8 cellular contexts compared by ENCODE assay signal in genomic region chr1:111448918-111449702, GRCh38. TPM values are rescaled to one million over a fixed set of nuclear protein-coding genes. Genes with fewer than 3 reads are reported as not detected.
DNase-seq lines count a peak whose midpoint lies in the region; ATAC-seq and TF ChIP-seq lines count a peak whose summit lies in the region.

Gene ATP5PB, plus strand, starts transcription at chr1:111449464. Its CDS starts 78 bp downstream, at chr1:111449542.
Gene WDR77, minus strand, starts transcription at chr1:111449256. Its CDS starts 87 bp downstream, at chr1:111449169.

- H4K20me1 ChIP-seq in SU-DHL-6 (ENCODE audit: low read depth, low read length) (no peaks in the 10 kb centered on the region; the same call in 1 of the 2 replicates), osteoblast (ENCODE audit: insufficient read depth, low read length) (peaks cover 15% of the 10 kb centered on the region)

- peak within 1 kb of the TSS; percentile 67 for H2AFZ ChIP-seq in SU-DHL-6 (ENCODE audit: low read depth, low read length, severe bottlenecking)
- H2AFZ ChIP-seq in osteoblast (ENCODE audit: low read length), result peak within 1 kb of the TSS; percentile 98

- H3K27me3 ChIP-seq in SU-DHL-6 (ENCODE audit: low read length) (no peaks in the 10 kb centered on the region), osteoblast (ENCODE audit: insufficient read depth, low read length) (no peaks in the 10 kb centered on the region), thoracic aorta (replicated peaks; ENCODE audit: insufficient read depth) (no peaks in the 10 kb centered on the region)

- H3K27ac ChIP-seq in SU-DHL-6 (ENCODE audit: low read depth, low read length), result peak within 1 kb of the TSS; percentile 57
- H3K27ac ChIP-seq in osteoblast (ENCODE audit: low read depth, low read length), result peak within 1 kb of the TSS; percentile 88
- peak within 1 kb of the TSS; percentile 58 to 86 for H3K27ac ChIP-seq in thoracic aorta

- no peaks in the 10 kb centered on the region for H3K9me2 ChIP-seq in SU-DHL-6 (replicated peaks; ENCODE audit: insufficient read depth, low read length)

- ATAC-seq in HG02678 (IDR thresholded peaks at IDR 0.05; ENCODE audit: unreplicated experiment) (peak; percentile 95), thoracic aorta (ENCODE audit: insufficient number of reproducible peaks, low FRiP score, low read depth) (peak; percentile 100)
- peak; percentile 94 for ATAC-seq in activated naive CD8-positive, alpha-beta T cell treated with anti-CD3 and anti-CD28 coated beads, Interleukin-2, amount 10 ng/mL, durations not matched to agents 7 days and 5 days (ENCODE audit: low read depth)

- no peaks in the 10 kb centered on the region for H3F3A ChIP-seq in SU-DHL-6 (ENCODE audit: insufficient read depth)

- TF ChIP-seq CTCF in SU-DHL-6 (IDR thresholded peaks at IDR 0.05; ENCODE audit: insufficient read depth, low read length, poor library complexity, severe bottlenecking) (no peak), glutamatergic neuron (IDR thresholded peaks at IDR 0.05; ENCODE audit: partially characterized antibody, unreplicated experiment) (no peak), osteoblast (IDR thresholded peaks at IDR 0.05; ENCODE audit: extremely low read depth, low read depth, low read length) (no peak), thoracic aorta (IDR thresholded peaks at IDR 0.05) (no peak)

- H3K36me3 ChIP-seq in SU-DHL-6 (ENCODE audit: low read length), result peaks cover 15% of the 10 kb centered on the region; the same call in 1 of the 2 replicates
- H3K36me3 ChIP-seq in osteoblast (ENCODE audit: insufficient read depth, low read length), result peaks cover 31% of the 10 kb centered on the region
- H3K36me3 ChIP-seq in thoracic aorta, result no peaks in the 10 kb centered on the region

- H3K27me3 Mint-ChIP-seq in activated naive CD8-positive, alpha-beta T cell treated with anti-CD3 and anti-CD28 coated beads, Interleukin-2, amount 10 ng/mL, durations not matched to agents 7 days and 5 days, result no peaks in the 10 kb centered on the region
- peaks cover 4% of the 10 kb centered on the region for H3K27me3 Mint-ChIP-seq in glutamatergic neuron (ENCODE audit: unreplicated experiment)

- H3K9me3 ChIP-seq in SU-DHL-6 (ENCODE audit: insufficient read depth, low read length), result no peaks in the 10 kb centered on the region
- no peaks in the 10 kb centered on the region for H3K9me3 ChIP-seq in osteoblast (ENCODE audit: low read depth, low read length)
- no peaks in the 10 kb centered on the region for H3K9me3 ChIP-seq in thoracic aorta

- peak within 1 kb of the TSS; percentile 93 for H3K9ac ChIP-seq in SU-DHL-6 (ENCODE audit: low read length)

- H3K79me2 ChIP-seq in SU-DHL-6 (ENCODE audit: insufficient read depth, low read length) (peaks cover 88% of the 10 kb centered on the region), osteoblast (ENCODE audit: insufficient read depth, low read length) (peaks cover 87% of the 10 kb centered on the region)

- H3K4me3 ChIP-seq in SU-DHL-6 (ENCODE audit: insufficient read depth, low read length, poor library complexity, severe bottlenecking) (peak within 1 kb of the TSS; percentile 98), osteoblast (ENCODE audit: insufficient read depth, low read length) (peak within 1 kb of the TSS; percentile 93), thoracic aorta (peak within 1 kb of the TSS; percentile 79)

- peaks cover 17% of the 10 kb centered on the region for H3K4me1 ChIP-seq in osteoblast (ENCODE audit: insufficient read depth, low read length)
- peaks cover 24 to 53% of the 10 kb centered on the region in 2 donors for H3K4me1 ChIP-seq in thoracic aorta (ENCODE audit: control insufficient read depth in 1 of 2, low read depth in 2 of 2)

- TF ChIP-seq POLR2A in GM10847 (IDR thresholded peaks at IDR 0.05; ENCODE audit: extremely low read depth, insufficient read length), result peak; percentile 25

- DNase-seq in NCI-H128 (lab: John Stamatoyannopoulos, UW; ENCODE audit: unreplicated experiment) (peak; percentile 99), glutamatergic neuron (peak; percentile 95), osteoblast (ENCODE audit: insufficient read length, low spot score, missing footprints) (peak; percentile 96), thoracic aorta (ENCODE audit: low spot score) (peak; percentile 86)
- DNase-seq in activated naive CD8-positive, alpha-beta T cell treated with anti-CD3 and anti-CD28 coated beads, Interleukin-2, amount 10 ng/mL, durations not matched to agents 7 days and 5 days, result peak; percentile 83

- H3K9me3 Mint-ChIP-seq in activated naive CD8-positive, alpha-beta T cell treated with anti-CD3 and anti-CD28 coated beads, Interleukin-2, amount 10 ng/mL, durations not matched to agents 7 days and 5 days, result no peaks in the 10 kb centered on the region
- peaks cover 5% of the 10 kb centered on the region for H3K9me3 Mint-ChIP-seq in glutamatergic neuron (ENCODE audit: unreplicated experiment)

- POLR2A ChIA-PET in activated naive CD8-positive, alpha-beta T cell treated with anti-CD3 and anti-CD28 coated beads, Interleukin-2, amount 10 ng/mL, durations not matched to agents 7 days and 5 days (lab: Charles Lee), result interaction anchor here (0.6 to 5.8 kb wide), 12 partner anchors 11 to 309 kb away, joined by 3 to 80 read pairs (median 5); partner anchors contain the start of genes C1orf162, CEPT1, DENND2D and DRAM2

- peak within 1 kb of the TSS; percentile 94 for H3K27ac Mint-ChIP-seq in activated naive CD8-positive, alpha-beta T cell treated with anti-CD3 and anti-CD28 coated beads, Interleukin-2, amount 10 ng/mL, durations not matched to agents 7 days and 5 days
- peak within 1 kb of the TSS; percentile 100 for H3K27ac Mint-ChIP-seq in glutamatergic neuron (ENCODE audit: unreplicated experiment)

- peaks cover 34% of the 10 kb centered on the region for H3K36me3 Mint-ChIP-seq in activated naive CD8-positive, alpha-beta T cell treated with anti-CD3 and anti-CD28 coated beads, Interleukin-2, amount 10 ng/mL, durations not matched to agents 7 days and 5 days
- no peaks in the 10 kb centered on the region for H3K36me3 Mint-ChIP-seq in glutamatergic neuron (ENCODE audit: unreplicated experiment)

- peak within 1 kb of the TSS; percentile 99 for H3K4me3 Mint-ChIP-seq in activated naive CD8-positive, alpha-beta T cell treated with anti-CD3 and anti-CD28 coated beads, Interleukin-2, amount 10 ng/mL, durations not matched to agents 7 days and 5 days
- peak within 1 kb of the TSS; percentile 99 for H3K4me3 Mint-ChIP-seq in glutamatergic neuron (ENCODE audit: unreplicated experiment)

- peak within 1 kb of the TSS; percentile 92 for H3K4me2 ChIP-seq in SU-DHL-6 (ENCODE audit: low read depth, low read length, poor library complexity, severe bottlenecking)
- peak within 1 kb of the TSS; percentile 94 for H3K4me2 ChIP-seq in osteoblast (ENCODE audit: insufficient read depth, low read length)

- peaks cover 61% of the 10 kb centered on the region for H3K4me1 Mint-ChIP-seq in activated naive CD8-positive, alpha-beta T cell treated with anti-CD3 and anti-CD28 coated beads, Interleukin-2, amount 10 ng/mL, durations not matched to agents 7 days and 5 days
- peaks cover 18% of the 10 kb centered on the region for H3K4me1 Mint-ChIP-seq in glutamatergic neuron (ENCODE audit: low read depth, unreplicated experiment)

RNA-seq across cellular contexts. Expression of gene ATP5PB, which starts in this region (rescaled TPM):
- 100 to 1,000 TPM; 259 to 260 TPM for total RNA-seq in activated naive CD8-positive, alpha-beta T cell treated with anti-CD3 and anti-CD28 coated beads, Interleukin-2, amount 10 ng/mL, durations not matched to agents 7 days and 5 days
- total RNA-seq in glutamatergic neuron (ENCODE audit: unreplicated experiment) (272 TPM), osteoblast (203 and 272 TPM in 2 replicates), thoracic aorta (10 to 100 TPM; 92.1 to 99.9 TPM)

RNA-seq across cellular contexts. Expression of gene WDR77, which starts in this region (rescaled TPM):
- total RNA-seq in activated naive CD8-positive, alpha-beta T cell treated with anti-CD3 and anti-CD28 coated beads, Interleukin-2, amount 10 ng/mL, durations not matched to agents 7 days and 5 days, result 10 to 100 TPM; 35.7 to 35.9 TPM
- total RNA-seq in glutamatergic neuron (ENCODE audit: unreplicated experiment) (39.6 TPM), osteoblast (29.7 and 33.3 TPM in 2 replicates), thoracic aorta (10 to 100 TPM; 24.9 to 40.6 TPM)

Comparison
In these comparisons a context has a peak if more than half of its experiments do, and no peak if none do; other contexts are left out.
1. Peak in every context shown above with its lines: DNase-seq, ATAC-seq, H3K4me3 ChIP-seq and H3K27ac ChIP-seq.